In the genomic region with DNA sequence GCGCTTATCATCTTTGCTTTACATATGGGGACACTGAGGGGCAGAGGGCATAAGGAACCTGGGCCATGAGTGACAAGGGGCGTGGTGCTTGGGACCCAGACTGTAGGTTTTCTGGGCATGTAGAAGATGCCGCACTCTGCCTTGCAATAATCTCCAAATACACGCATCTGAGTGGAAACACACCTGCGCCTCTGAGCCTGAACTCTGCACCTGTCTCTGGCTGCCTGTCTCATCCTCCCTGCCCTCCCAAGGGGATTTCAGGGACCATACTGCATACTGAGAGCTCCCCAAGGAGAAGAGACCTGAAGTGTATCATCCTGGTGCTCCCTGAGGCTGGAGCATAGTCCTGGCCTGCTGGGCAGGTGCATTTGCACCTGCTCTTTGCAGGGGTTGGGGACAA, we compare ENCODE assay signal across 16 cellular contexts. TPM values are rescaled to one million over a fixed set of nuclear protein-coding genes. Genes with fewer than 3 reads are reported as not detected.
A peak's percentile ranks its signal among the peaks of the same experiment; 100 is the strongest.
DNase-seq lines count a peak whose midpoint lies in the region; ATAC-seq, FAIRE-seq and TF ChIP-seq lines count a peak whose summit lies in the region.
"Had no signal": no experiment of that assay in that cellular context is flagged by ENCODE, and none has a peak within 500 bp of the region (broad histone marks: within the 10 kb centered on the region; RNA-seq: fewer than 3 reads in every experiment).

No MANE protein-coding gene starts in this region.

- TF ChIP-seq CTCF in heart left ventricle (IDR thresholded peaks at IDR 0.05) = no peak
- no peak for TF ChIP-seq CTCF in SU-DHL-6 (IDR thresholded peaks at IDR 0.05; ENCODE audit: insufficient read depth, low read length, poor library complexity, severe bottlenecking)
- TF ChIP-seq CTCF in suprapubic skin (IDR thresholded peaks at IDR 0.05) = no peak

- intact Hi-C loops in heart left ventricle (cut with DNase I) (loop anchor here in 4 of 10 donors (2.0 to 10.0 kb wide), 3 partner anchors 25 to 57 kb away; a partner anchor contains a TSS), cardiac septum (cut with DNase I) (no loop called here)

- peaks cover 0 to 11% (median 0%) of the 10 kb centered on the region in 9 donors for H3K27me3 ChIP-seq in heart left ventricle
- no peaks in the 10 kb centered on the region for H3K27me3 ChIP-seq in SU-DHL-6 (ENCODE audit: low read length)
- H3K27me3 ChIP-seq in suprapubic skin = no peaks in the 10 kb centered on the region
- H3K27me3 ChIP-seq: body of pancreas had no signal

- peak overlapping the region; percentile 44 for H3K9ac ChIP-seq in SU-DHL-6 (ENCODE audit: low read length)

- H3K27ac ChIP-seq in heart left ventricle (peak overlapping the region in 10 of 12 donors; percentile 46 to 92 (median 78)), SU-DHL-6 (ENCODE audit: low read depth, low read length) (peak overlapping the region; percentile 100), suprapubic skin (no peak overlapping the region)
- H3K27ac ChIP-seq: VCaP had no signal

- no peak for TF ChIP-seq EP300 in suprapubic skin (IDR thresholded peaks at IDR 0.05)

- H3F3A ChIP-seq in SU-DHL-6 (ENCODE audit: insufficient read depth) = peaks cover 56% of the 10 kb centered on the region

- no peak for FAIRE-seq in frontal cortex (lab: Jason Lieb, UNC)

- no peaks in the 10 kb centered on the region for H4K20me1 ChIP-seq in SU-DHL-6 (ENCODE audit: low read depth, low read length)

- no peak overlapping the region for H3K4me3 ChIP-seq in heart left ventricle
- no peak overlapping the region for H3K4me3 ChIP-seq in SU-DHL-6 (ENCODE audit: insufficient read depth, low read length, poor library complexity, severe bottlenecking)
- H3K4me3 ChIP-seq in suprapubic skin = no peak overlapping the region
- H3K4me3 ChIP-seq: body of pancreas, skin epidermis had no signal

- H3K79me2 ChIP-seq in SU-DHL-6 (ENCODE audit: insufficient read depth, low read length) = peaks cover 26% of the 10 kb centered on the region

- WGBS in heart left ventricle, 4 donors = 69 to 82% (median 73%) methylated on average over 5 of the region's 5 CpGs
- WGBS in suprapubic skin = 92% methylated on average over 5 of the region's 5 CpGs

- DNase-seq in heart left ventricle (peak in 1 of 5 donors; percentile 17), cardiac septum (ENCODE audit: low spot score) (no peak), left lobe of liver (ENCODE audit: low spot score) (peak; percentile 33), suprapubic skin (ENCODE audit: low spot score in 2 of 2) (peak; percentile 21 to 33), OCI-M1 (lab: John Stamatoyannopoulos, UW) (no peak), SW480 (ENCODE audit: low spot score) (no peak), frontal cortex (ENCODE audit: low spot score in 2 of 2) (no peak)
- DNase-seq: mesenchymal stem cell, NCI-H1417 treated with DMSO at 0.1 percent for 48 hours, NCI-H226, nucleus accumbens had no signal

- peaks cover 0 to 34% (median 5%) of the 10 kb centered on the region in 12 donors for H3K4me1 ChIP-seq in heart left ventricle
- H3K4me1 ChIP-seq in suprapubic skin = no peaks in the 10 kb centered on the region
- H3K4me1 ChIP-seq: body of pancreas had no signal

- TF ChIP-seq POLR2A in heart left ventricle (IDR thresholded peaks at IDR 0.05) (no peak), suprapubic skin (IDR thresholded peaks at IDR 0.05) (no peak)

- H3K36me3 ChIP-seq in heart left ventricle (no peaks in the 10 kb centered on the region), SU-DHL-6 (ENCODE audit: low read length) (peaks cover 18% of the 10 kb centered on the region; the same call in 1 of the 2 replicates), suprapubic skin (no peaks in the 10 kb centered on the region)

- H3K9me3 ChIP-seq in heart left ventricle (peaks cover 0 to 4% (median 0%) of the 10 kb centered on the region in 12 donors), SU-DHL-6 (ENCODE audit: insufficient read depth, low read length) (no peaks in the 10 kb centered on the region), suprapubic skin (no peaks in the 10 kb centered on the region)
- H3K9me3 ChIP-seq: body of pancreas had no signal

- no peaks in the 10 kb centered on the region for H3K9me2 ChIP-seq in SU-DHL-6 (replicated peaks; ENCODE audit: insufficient read depth, low read length)

- H2AFZ ChIP-seq in SU-DHL-6 (ENCODE audit: low read depth, low read length, severe bottlenecking) = no peak overlapping the region

- H3K4me2 ChIP-seq in SU-DHL-6 (ENCODE audit: low read depth, low read length, poor library complexity, severe bottlenecking) = peak overlapping the region; percentile 52

- ATAC-seq in heart left ventricle (no peak), left lobe of liver (no peak)
- ATAC-seq: HCT116 had no signal

RNA-seq across cellular contexts. Expression of a gene that starts 34.7 kb away (rescaled TPM):
- total RNA-seq in heart left ventricle (10 to 100 TPM; 25.3 to 44.6 (median 29.1) TPM), cardiac septum (26.8 TPM), left lobe of liver (31.4 TPM), suprapubic skin (10 to 100 TPM; 19.4 to 27.7 (median 24.4) TPM), frontal cortex (10.6 TPM)
- 10 to 100 TPM; 20.2 to 42.3 TPM for polyA plus RNA-seq in heart left ventricle

RNA-seq across cellular contexts. Expression of a gene that starts 49.6 kb away (rescaled TPM):
- 10 to 100 TPM in 1 of 9 donors, 1 to 10 TPM in 6, under 1 TPM in 2; 0.62 to 10.5 (median 2.3) TPM for total RNA-seq in heart left ventricle
- 1 to 10 TPM; 1.1 to 6.1 TPM for polyA plus RNA-seq in heart left ventricle
- total RNA-seq in cardiac septum = 1.5 TPM
- total RNA-seq in left lobe of liver = 0.48 TPM
- under 1 TPM in 1 of 4 donors, not detected in 3; 0.25 TPM for total RNA-seq in suprapubic skin
- total RNA-seq in frontal cortex = under 0.01 TPM

Comparison
In these comparisons a context has a peak if more than half of its experiments do, and no peak if none do; other contexts are left out.
1. DNase-seq: peak in left lobe of liver (single experiment) and suprapubic skin (2 of 2); none in cardiac septum (single experiment), OCI-M1 (single experiment), SW480 (single experiment) and frontal cortex (0 of 2).